Comparison of ENCODE assay signal across 10 cellular contexts in genomic region chr17:82018152-82019041, GRCh38. TPM values are rescaled to one million over a fixed set of nuclear protein-coding genes. Genes with fewer than 3 reads are reported as not detected.
A peak's percentile ranks its signal among the peaks of the same experiment; 100 is the strongest.
DNase-seq lines count a peak whose midpoint lies in the region; ATAC-seq and TF ChIP-seq lines count a peak whose summit lies in the region.
"Had no signal": no experiment of that assay in that cellular context is flagged by ENCODE, and none has a peak within 500 bp of the region (broad histone marks: within the 10 kb centered on the region; RNA-seq: fewer than 3 reads in every experiment).

No MANE protein-coding gene starts in this region.

- peaks cover 41% of the 10 kb centered on the region for H3K4me1 ChIP-seq in lower lobe of right lung

- no peak for ATAC-seq in lower lobe of right lung

- intact Hi-C loops in lower lobe of right lung (cut with DNase I), result no loop called here

- TF ChIP-seq CTCF in lower lobe of right lung (IDR thresholded peaks at IDR 0.05), result no peak

- DNase-seq in HT-29 (ENCODE audit: low spot score) (peak; percentile 32), NCI-H2227 treated with DMSO at 0.1 percent for 48 hours (lab: John Stamatoyannopoulos, UW) (peak; percentile 40), lower lobe of right lung (no peak), amygdala (lab: John Stamatoyannopoulos, UW) (no peak), 8988T (no peak)
- DNase-seq: aorta; NCI-H1092; stimulated activated CD8-positive, alpha-beta memory T cell treated with anti-CD3 and anti-CD28 coated beads, Interleukin-4, amount 100 ng/mL, for 48 hours; transverse colon had no signal

- H3K9me3 ChIP-seq in lower lobe of right lung, result no peaks in the 10 kb centered on the region
- H3K9me3 ChIP-seq: transverse colon had no signal

- no peak overlapping the region for H3K4me3 ChIP-seq in lower lobe of right lung
- H3K4me3 ChIP-seq: transverse colon had no signal

- H3K36me3 ChIP-seq in lower lobe of right lung, result no peaks in the 10 kb centered on the region
- H3K36me3 ChIP-seq: transverse colon had no signal

- H3K27me3 ChIP-seq in lower lobe of right lung (ENCODE audit: low read depth), result no peaks in the 10 kb centered on the region
- H3K27me3 ChIP-seq: transverse colon had no signal

- H3K27ac ChIP-seq in lower lobe of right lung, result peak overlapping the region; percentile 31
- H3K27ac ChIP-seq: parathyroid adenoma, transverse colon had no signal

RNA-seq across cellular contexts. Expression of gene CENPX, which starts 4.3 kb away (rescaled TPM):
- 297 and 339 TPM in 2 replicates for total RNA-seq in HT-29 (2014; rRNA removed; shearing (Covaris generic))
- total RNA-seq in lower lobe of right lung, result 43.8 TPM

RNA-seq across cellular contexts. Expression of gene LRRC45, which starts 4.7 kb away (rescaled TPM):
- 83.2 and 88.4 TPM in 2 replicates for total RNA-seq in HT-29 (2014; rRNA removed; shearing (Covaris generic))
- total RNA-seq in lower lobe of right lung, result 17.3 TPM

RNA-seq across cellular contexts. Expression of gene RAC3, which starts 13.1 kb away (rescaled TPM):
- 68.7 and 71.3 TPM in 2 replicates for total RNA-seq in HT-29 (2014; rRNA removed; shearing (Covaris generic))
- total RNA-seq in lower lobe of right lung, result 2.8 TPM

RNA-seq across cellular contexts. Expression of gene DCXR, which starts 19.1 kb away (rescaled TPM):
- 167 and 221 TPM in 2 replicates for total RNA-seq in HT-29 (2014; rRNA removed; shearing (Covaris generic))
- 133 TPM for total RNA-seq in lower lobe of right lung

RNA-seq across cellular contexts. Expression of gene RFNG, which starts 33.2 kb away (rescaled TPM):
- total RNA-seq in HT-29 (2014; rRNA removed; shearing (Covaris generic)), result 49.5 and 52.6 TPM in 2 replicates
- 35.1 TPM for total RNA-seq in lower lobe of right lung

Comparison
In these comparisons a context has a peak if more than half of its experiments do, and no peak if none do; other contexts are left out.
1. DNase-seq: peak in HT-29 (single experiment) and NCI-H2227 treated with DMSO at 0.1 percent for 48 hours (single experiment); none in lower lobe of right lung (single experiment), amygdala (0 of 56) and 8988T (single experiment).
2. RNA of gene RAC3, which starts 13.1 kb away (total RNA-seq): 68.7 to 71.3 TPM in HT-29; 2.8 TPM in lower lobe of right lung (single experiment); every median in the first group is over 10 times any median in the second.